ENCODE assay signal across 1 cellular context in the genomic region with DNA sequence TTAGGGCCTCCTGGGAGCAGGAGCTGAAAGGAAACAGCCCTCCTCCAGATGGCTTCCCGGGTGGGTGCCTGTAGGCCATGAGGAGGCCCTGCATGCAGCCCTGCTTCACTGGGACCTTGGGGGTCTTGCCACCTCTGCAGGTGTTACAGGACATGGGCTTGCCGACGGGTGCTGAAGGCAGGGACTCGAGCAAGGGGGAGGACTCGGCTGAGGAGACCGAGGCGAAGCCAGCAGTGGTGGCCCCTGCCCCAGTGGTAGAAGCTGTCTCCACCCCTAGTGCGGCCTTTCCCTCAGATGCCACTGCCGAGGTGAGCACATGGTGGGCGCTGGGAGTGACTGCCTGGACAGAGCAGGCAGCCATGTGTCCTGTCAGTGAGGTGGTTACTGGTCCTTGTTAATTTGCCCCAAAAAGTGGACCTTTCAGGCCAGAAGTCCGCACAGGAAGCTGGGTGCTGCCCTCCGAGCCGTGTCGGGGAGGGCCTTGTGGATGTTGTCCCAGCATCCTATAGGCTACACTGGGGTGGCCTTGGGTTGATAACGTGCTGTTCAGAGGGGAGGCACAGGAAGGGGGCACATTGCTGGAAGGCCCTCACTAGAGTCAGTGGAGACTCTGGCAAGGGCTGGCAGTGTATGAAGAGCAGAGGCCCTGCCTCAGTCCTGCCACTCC.
TF ChIP-seq lines count a peak whose summit lies in the region.

No MANE protein-coding gene starts in this region.

TF ChIP-seq in GM12878, 131 proteins besides CTCF, POLR2A, EP300 and RAD21:
- TF ChIP-seq ZNF274 (IDR thresholded peaks at IDR 0.05; ENCODE audit: insufficient read depth, insufficient read length) (no peak), POLR2AphosphoS5 (IDR thresholded peaks at IDR 0.05; ENCODE audit: low read length) (peak; percentile 6; the same call in 1 of the 2 replicates)
